9 cellular contexts compared by ENCODE assay signal in the genomic region with DNA sequence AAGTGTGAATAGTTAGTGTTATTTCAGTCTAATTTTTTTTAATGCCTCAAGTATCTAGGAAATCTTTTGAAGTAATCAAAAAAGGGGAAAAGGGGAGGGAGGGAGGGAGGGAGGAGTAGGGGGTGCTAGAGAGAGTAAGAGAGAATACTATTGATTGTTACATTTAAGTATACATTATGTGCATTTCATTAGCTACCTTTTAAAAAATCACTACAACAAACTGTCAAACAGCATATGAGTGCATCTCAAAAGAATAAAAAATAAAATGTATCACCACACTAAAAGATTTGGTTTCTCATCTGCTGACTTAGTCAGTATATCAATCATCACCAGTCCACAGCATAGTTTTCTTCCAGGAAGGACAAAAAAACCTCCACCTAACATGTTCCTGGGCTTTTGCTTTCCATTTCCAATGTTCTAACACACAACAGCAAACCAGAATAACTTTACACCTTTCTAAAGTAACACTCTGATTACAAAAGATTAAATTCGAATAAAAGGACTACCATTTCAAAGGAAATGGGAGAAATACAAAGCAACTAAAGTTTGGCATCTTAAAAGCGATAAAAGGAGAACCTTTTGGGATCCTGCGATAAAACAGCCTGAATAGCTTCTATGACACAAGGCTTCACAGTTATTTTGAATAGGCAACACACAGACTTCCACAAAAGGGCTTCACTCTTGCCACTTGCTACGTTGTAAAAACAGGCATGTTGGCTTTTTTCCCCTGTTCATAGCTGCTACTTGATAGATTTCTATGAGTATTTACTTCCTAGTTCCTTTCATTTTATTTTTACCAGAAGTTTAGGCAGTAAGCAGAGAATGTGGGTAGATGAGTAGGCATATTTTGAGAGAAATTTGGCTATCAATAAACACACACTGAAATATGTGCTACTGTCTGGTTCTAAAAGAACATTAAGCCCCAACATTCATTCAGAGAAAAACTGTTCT.
DNase-seq lines count a peak whose midpoint lies in the region; ATAC-seq and TF ChIP-seq lines count a peak whose summit lies in the region.
"Had no signal": no experiment of that assay in that cellular context is flagged by ENCODE, and none has a peak within 500 bp of the region (broad histone marks: within the 10 kb centered on the region; RNA-seq: fewer than 3 reads in every experiment).

No MANE protein-coding gene starts in this region.

- no peak overlapping the region for H3K27ac Mint-ChIP-seq in CD8-positive, alpha-beta T cell

- no peak for ATAC-seq in right lobe of liver
- no peak for ATAC-seq in CD8-positive, alpha-beta T cell

- no peaks in the 10 kb centered on the region for H3K36me3 Mint-ChIP-seq in CD8-positive, alpha-beta T cell

- H3K36me3 ChIP-seq in HUES48 (ENCODE audit: control insufficient read depth, insufficient read depth, low read length) (no peaks in the 10 kb centered on the region), right lobe of liver (peaks cover 0 to under 1% (median 0%) of the 10 kb centered on the region in 4 donors)
- H3K36me3 ChIP-seq in CD8-positive, alpha-beta T cell (ENCODE audit: insufficient read depth, low read length) = no peaks in the 10 kb centered on the region

- intact Hi-C loops in right lobe of liver (cut with DNase I) = no loop called here
- intact Hi-C loops in CD8-positive, alpha-beta T cell (cut with DNase I, micrococcal nuclease) = no loop called here

- H3K4me1 ChIP-seq in HUES48 (ENCODE audit: control insufficient read depth, insufficient read depth, low read length) (peaks cover 13% of the 10 kb centered on the region; the same call in 1 of the 2 replicates), right lobe of liver (peaks cover 0 to 7% (median 1%) of the 10 kb centered on the region in 4 donors)
- H3K4me1 ChIP-seq in CD8-positive, alpha-beta T cell (ENCODE audit: insufficient read depth, low read length) = no peaks in the 10 kb centered on the region

- peaks cover 3% of the 10 kb centered on the region for H3K27me3 Mint-ChIP-seq in CD8-positive, alpha-beta T cell (ENCODE audit: low read depth)

- CTCF ChIA-PET in CD8-positive, alpha-beta T cell (lab: Charles Lee) = no interaction called here

- POLR2A ChIA-PET in CD8-positive, alpha-beta T cell (lab: Charles Lee) = interaction anchor here (0.8 kb wide), 1 partner anchor 60 kb away, joined by 3 read pairs; no protein-coding TSS in a partner anchor

- H3K27ac ChIP-seq in HUES48 (ENCODE audit: low read depth, low read length) = peak overlapping the region; percentile 6
- peak overlapping the region; percentile 43 to 58 (median 50) for H3K27ac ChIP-seq in right lobe of liver
- H3K27ac ChIP-seq in CD8-positive, alpha-beta T cell (ENCODE audit: low read depth, low read length) = no peak overlapping the region

- H3K9me3 ChIP-seq in HUES48 (ENCODE audit: control insufficient read depth, insufficient read depth, low read length) (no peaks in the 10 kb centered on the region), right lobe of liver (no peaks in the 10 kb centered on the region)
- H3K9me3 ChIP-seq in CD8-positive, alpha-beta T cell (ENCODE audit: low read length) = no peaks in the 10 kb centered on the region

- TF ChIP-seq CTCF in cardiac fibroblast (IDR thresholded peaks at IDR 0.05; ENCODE audit: low read depth, low read length) (no peak), right lobe of liver (IDR thresholded peaks at IDR 0.05) (no peak)
- no peak for TF ChIP-seq CTCF in CD8-positive, alpha-beta T cell (IDR thresholded peaks at IDR 0.05)

- no peak overlapping the region for H3K9ac ChIP-seq in HUES48 (ENCODE audit: low read depth, low read length)

- H3K4me3 ChIP-seq in HUES48 (ENCODE audit: low read depth, low read length) (no peak overlapping the region), cardiac fibroblast (replicated peaks in 1 of 2; ENCODE audit: low read depth in 2 of 2, low read length in 2 of 2) (no peak overlapping the region), right lobe of liver (no peak overlapping the region)
- H3K4me3 ChIP-seq in CD8-positive, alpha-beta T cell (ENCODE audit: low read depth, low read length) = no peak overlapping the region

- H3K27me3 ChIP-seq in HUES48 (ENCODE audit: control insufficient read depth, insufficient read depth, low read length) (no peaks in the 10 kb centered on the region), right lobe of liver (no peaks in the 10 kb centered on the region)
- no peaks in the 10 kb centered on the region for H3K27me3 ChIP-seq in CD8-positive, alpha-beta T cell (ENCODE audit: insufficient read depth, low read length)

- no peaks in the 10 kb centered on the region for H3K4me1 Mint-ChIP-seq in CD8-positive, alpha-beta T cell (ENCODE audit: low read depth)

- no peak for TF ChIP-seq POLR2A in right lobe of liver (IDR thresholded peaks at IDR 0.05)

- no peaks in the 10 kb centered on the region for H3K9me3 Mint-ChIP-seq in CD8-positive, alpha-beta T cell

- no peak overlapping the region for H3K4me3 Mint-ChIP-seq in CD8-positive, alpha-beta T cell

- peak; percentile 70 to 74 for DNase-seq in cardiac fibroblast (ENCODE audit: low read depth in 2 of 2)
- no peak for DNase-seq in right lobe of liver
- DNase-seq in superior temporal gyrus (ENCODE audit: extremely low spot score) = peak; percentile 43
- no peak for DNase-seq in CD8-positive, alpha-beta T cell
- DNase-seq in iPS-NIHi11 (ENCODE audit: low spot score) = no peak
- DNase-seq in RPMI8226 = no peak
- no peak for DNase-seq in DMS114 treated with DMSO at 0.1 percent for 48 hours (lab: John Stamatoyannopoulos, UW; ENCODE audit: unreplicated experiment)
- DNase-seq: glutamatergic neuron had no signal

- WGBS in right lobe of liver (ENCODE audit: insufficient coverage, low coverage, low lambda C conversion rate, missing lambda C conversion rate) = 59% methylated on average over 4 of the region's 4 CpGs

Comparison
In these comparisons a context has a peak if more than half of its experiments do, and no peak if none do; other contexts are left out.
1. DNase-seq: peak in cardiac fibroblast (2 of 2) and superior temporal gyrus (single experiment); none in right lobe of liver (0 of 3), CD8-positive, alpha-beta T cell (0 of 7), iPS-NIHi11 (single experiment), RPMI8226 (single experiment) and DMS114 treated with DMSO at 0.1 percent for 48 hours (single experiment).